Comparison of ENCODE assay signal across 8 cellular contexts in genomic region chrX:63561425-63561824, GRCh38.
DNase-seq lines count a peak whose midpoint lies in the region; ATAC-seq, FAIRE-seq and TF ChIP-seq lines count a peak whose summit lies in the region.

No MANE protein-coding gene starts in this region.

- no peaks in the 10 kb centered on the region for H3K79me2 ChIP-seq in HepG2 (ENCODE audit: insufficient read depth, low read length)

- in situ Hi-C loops in HepG2 (cut with HindIII; ENCODE audit: extremely low pct_ligation_motif_present, low pct_unique_long_range_greater_than_20kb), result no loop called here

- FAIRE-seq in HepG2 (lab: Jason Lieb, UNC), result no peak

- peak overlapping the region; percentile 98 for H3K4me3 Mint-ChIP-seq in activated naive CD4-positive, alpha-beta T cell treated with anti-CD3 and anti-CD28 coated beads, Interleukin-2, amount 50 U/mL, for 24 hours
- H3K4me3 Mint-ChIP-seq in type B pancreatic cell, result peak overlapping the region; percentile 98

- WGBS in HepG2 (ENCODE audit: low lambda C conversion rate), result 1% methylated on average over 6 of the region's 6 CpGs

- POLR2A ChIA-PET in HepG2 (lab: Yijun Ruan, JAX), result no interaction called here

- no peak for DNase-seq in activated naive CD4-positive, alpha-beta T cell treated with anti-CD3 and anti-CD28 coated beads, Interleukin-2, amount 50 U/mL, for 16 hours
- peak; percentile 22 for DNase-seq in adipocyte (ENCODE audit: low read depth)
- no peak for DNase-seq in HepG2 (ENCODE audit: low spot score)
- DNase-seq in type B pancreatic cell (ENCODE audit: extremely low spot score, unreplicated experiment), result no peak
- DNase-seq in NCI-H69 (lab: John Stamatoyannopoulos, UW), result no peak

- CTCF ChIA-PET in HepG2 (lab: Yijun Ruan, JAX; ENCODE audit: low intra/inter-chr PET ratio, low total read pairs), result no interaction called here

- TF ChIP-seq EP300 in HepG2 (IDR thresholded peaks at IDR 0.05; ENCODE audit: low read depth in 2 of 2, low read length in 2 of 2) (no peak), HepG2 (CRISPR knock-in tag; IDR thresholded peaks at IDR 0.05; ENCODE audit: borderline replicate concordance) (no peak)

- H3K9me3 Mint-ChIP-seq in activated naive CD4-positive, alpha-beta T cell treated with anti-CD3 and anti-CD28 coated beads, Interleukin-2, amount 50 U/mL, for 24 hours, result peaks cover 6% of the 10 kb centered on the region
- H3K9me3 Mint-ChIP-seq in type B pancreatic cell, result no peaks in the 10 kb centered on the region

- peak overlapping the region; percentile 93 for H3K27ac Mint-ChIP-seq in activated naive CD4-positive, alpha-beta T cell treated with anti-CD3 and anti-CD28 coated beads, Interleukin-2, amount 50 U/mL, for 24 hours
- no peak overlapping the region for H3K27ac Mint-ChIP-seq in type B pancreatic cell

- H3K27me3 ChIP-seq in adipocyte (replicated peaks; ENCODE audit: control insufficient read depth, insufficient read depth, low read length) (no peaks in the 10 kb centered on the region), HepG2 (ENCODE audit: control insufficient read depth in 1 of 2, insufficient read depth in 2 of 2, low read length in 2 of 2) (no peaks in the 10 kb centered on the region; a peak in 1 of 5 replicates)

- peak; percentile 59 for ATAC-seq in HepG2
- ATAC-seq in HG03135 (IDR thresholded peaks at IDR 0.05; ENCODE audit: unreplicated experiment), result no peak
- ATAC-seq in HG03342 (IDR thresholded peaks at IDR 0.05; ENCODE audit: unreplicated experiment), result no peak

- TF ChIP-seq POLR2A in HepG2 (IDR thresholded peaks at IDR 0.05; ENCODE audit: insufficient read depth in 1 of 2, low read depth in 2 of 2, low read length in 2 of 2), result no peak

- peak overlapping the region; percentile 73 for H3K4me2 ChIP-seq in HepG2 (ENCODE audit: low read depth, low read length)

- peaks cover 20% of the 10 kb centered on the region for H3K4me1 Mint-ChIP-seq in activated naive CD4-positive, alpha-beta T cell treated with anti-CD3 and anti-CD28 coated beads, Interleukin-2, amount 50 U/mL, for 24 hours
- H3K4me1 Mint-ChIP-seq in type B pancreatic cell (ENCODE audit: unreplicated experiment), result peaks cover 4% of the 10 kb centered on the region

- H4K20me1 ChIP-seq in HepG2 (ENCODE audit: insufficient read depth, low read length), result no peaks in the 10 kb centered on the region

- BruUV-seq in HepG2 (replicated peaks; lab: Mats Ljungman, UMichigan), result no TSS peak

- no peak for TF ChIP-seq RAD21 in HepG2 (CRISPR knock-in tag; IDR thresholded peaks at IDR 0.05)

- no peak overlapping the region for H3K27ac ChIP-seq in HepG2 (ENCODE audit: extremely low read length, insufficient read depth, low read length)

- H3K36me3 ChIP-seq in adipocyte (ENCODE audit: control insufficient read depth, insufficient read depth, low read length, severe bottlenecking), result no peaks in the 10 kb centered on the region
- no peaks in the 10 kb centered on the region for H3K36me3 ChIP-seq in HepG2 (replicated peaks in 1 of 2; ENCODE audit: control insufficient read depth in 1 of 2, insufficient read depth in 2 of 2, low read length in 2 of 2)

- H3K9me3 ChIP-seq in adipocyte (ENCODE audit: control insufficient read depth, low read length) (peaks cover 9% of the 10 kb centered on the region), HepG2 (ENCODE audit: low read length) (no peaks in the 10 kb centered on the region)

- TF ChIP-seq CTCF in HepG2 (CRISPR knock-in tag; IDR thresholded peaks at IDR 0.05) (no peak), type B pancreatic cell (conservative IDR thresholded peaks at IDR 0.05) (no peak)

- H3K4me3 ChIP-seq in adipocyte (ENCODE audit: low read length), result peak overlapping the region; percentile 88
- peak overlapping the region; percentile 78 to 82 (median 81) for H3K4me3 ChIP-seq in HepG2 (replicated peaks in 1 of 3; ENCODE audit: insufficient read depth in 1 of 3, low read depth in 2 of 3, low read length in 3 of 3)

- H3K36me3 Mint-ChIP-seq in activated naive CD4-positive, alpha-beta T cell treated with anti-CD3 and anti-CD28 coated beads, Interleukin-2, amount 50 U/mL, for 24 hours, result peaks cover 11% of the 10 kb centered on the region
- H3K36me3 Mint-ChIP-seq in type B pancreatic cell, result peaks cover 9% of the 10 kb centered on the region

- H3K27me3 Mint-ChIP-seq in activated naive CD4-positive, alpha-beta T cell treated with anti-CD3 and anti-CD28 coated beads, Interleukin-2, amount 50 U/mL, for 24 hours, result no peaks in the 10 kb centered on the region
- H3K27me3 Mint-ChIP-seq in type B pancreatic cell, result no peaks in the 10 kb centered on the region

- H3K9ac ChIP-seq in adipocyte (ENCODE audit: low read length), result peak overlapping the region; percentile 83
- H3K9ac ChIP-seq in HepG2 (ENCODE audit: insufficient read depth, low read depth, low read length), result peak overlapping the region; percentile 79

- intact Hi-C loops in HepG2 (cut with micrococcal nuclease; ENCODE audit: unreplicated experiment), result loop anchor here (5.0 kb wide), 1 partner anchor 214 kb away; no protein-coding TSS in a partner anchor

- no peaks in the 10 kb centered on the region for H3K4me1 ChIP-seq in adipocyte (ENCODE audit: control insufficient read depth, insufficient read depth, low read length)
- no peaks in the 10 kb centered on the region for H3K4me1 ChIP-seq in HepG2 (ENCODE audit: insufficient read depth, low read length)

- peak overlapping the region; percentile 90 for H2AFZ ChIP-seq in HepG2 (ENCODE audit: low read length)

TF ChIP-seq in HepG2, 621 proteins besides CTCF, POLR2A, EP300 and RAD21:
- TF ChIP-seq PREB (CRISPR knock-in tag; IDR thresholded peaks at IDR 0.05) (no peak), MED1 (CRISPR knock-in tag; IDR thresholded peaks at IDR 0.05) (no peak), RELA (CRISPR knock-in tag; IDR thresholded peaks at IDR 0.05) (no peak), TCF7L2 (IDR thresholded peaks at IDR 0.05; ENCODE audit: low read depth, low read length) (no peak), ZNF225 (CRISPR knock-in tag; IDR thresholded peaks at IDR 0.05) (no peak), ZNF484 (CRISPR knock-in tag; IDR thresholded peaks at IDR 0.05; ENCODE audit: borderline replicate concordance, low read depth) (no peak), MEF2D (CRISPR knock-in tag; IDR thresholded peaks at IDR 0.05) (no peak)
